Comparison of ENCODE assay signal across 9 cellular contexts in the genomic region with DNA sequence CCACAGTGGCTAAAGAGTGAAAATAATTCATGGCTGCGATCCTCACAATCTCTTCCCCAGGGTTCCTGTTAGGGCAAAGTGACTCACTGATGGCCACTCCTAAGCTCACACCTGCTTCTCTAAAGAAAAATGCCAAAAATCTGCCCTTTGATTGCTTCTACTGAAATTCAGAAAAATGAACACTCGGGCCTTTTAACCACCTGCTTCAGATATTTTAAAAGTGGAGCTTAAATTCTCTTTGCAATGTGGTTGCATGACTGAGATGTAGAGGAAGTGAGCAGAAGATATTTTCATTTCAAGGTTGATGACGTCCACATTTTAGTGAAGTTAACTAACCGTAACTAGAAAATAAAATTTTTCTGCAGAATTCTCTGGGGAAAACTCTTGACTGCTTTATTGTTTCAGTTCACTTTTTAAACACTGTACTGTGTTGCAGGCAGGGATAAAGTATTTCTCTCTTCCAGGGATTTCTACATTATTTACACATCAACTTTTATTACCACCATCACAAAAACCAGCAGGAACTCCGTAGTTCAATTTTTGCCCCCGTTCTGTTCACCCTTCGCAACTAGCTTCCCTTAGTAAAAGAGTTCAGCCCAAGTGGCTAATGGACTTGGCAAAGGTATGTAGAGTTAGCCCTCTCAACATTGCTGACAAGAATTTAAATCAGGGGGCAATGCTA. TPM values are rescaled to one million over a fixed set of nuclear protein-coding genes. Genes with fewer than 3 reads are reported as not detected.
DNase-seq lines count a peak whose midpoint lies in the region; ATAC-seq, FAIRE-seq and TF ChIP-seq lines count a peak whose summit lies in the region.
"Had no signal": no experiment of that assay in that cellular context is flagged by ENCODE, and none has a peak within 500 bp of the region (broad histone marks: within the 10 kb centered on the region; RNA-seq: fewer than 3 reads in every experiment).

No MANE protein-coding gene starts in this region.

- peak overlapping the region; percentile 75 for H3K4me3 ChIP-seq in CD4-positive, CD25-positive, alpha-beta regulatory T cell (ENCODE audit: low read depth, low read length)
- no peak overlapping the region for H3K4me3 ChIP-seq in testis

- H3K4me3 Mint-ChIP-seq in CD4-positive, CD25-positive, alpha-beta regulatory T cell, result peak overlapping the region; percentile 85 to 95 (median 89)
- peak overlapping the region; percentile 74 for H3K4me3 Mint-ChIP-seq in activated CD4-positive, alpha-beta memory T cell treated with anti-CD3 and anti-CD28 coated beads, Interleukin-2, amount 10 ng/mL, durations not matched to agents 7 days and 5 days
- peak overlapping the region; percentile 69 to 84 (median 76) for H3K4me3 Mint-ChIP-seq in immature natural killer cell

- H3K9me3 Mint-ChIP-seq in CD4-positive, CD25-positive, alpha-beta regulatory T cell, result no peaks in the 10 kb centered on the region
- peaks cover 12% of the 10 kb centered on the region for H3K9me3 Mint-ChIP-seq in activated CD4-positive, alpha-beta memory T cell treated with anti-CD3 and anti-CD28 coated beads, Interleukin-2, amount 10 ng/mL, durations not matched to agents 7 days and 5 days
- no peaks in the 10 kb centered on the region for H3K9me3 Mint-ChIP-seq in immature natural killer cell

- POLR2A ChIA-PET in activated CD4-positive, alpha-beta memory T cell treated with anti-CD3 and anti-CD28 coated beads, Interleukin-2, amount 10 ng/mL, durations not matched to agents 7 days and 5 days (lab: Charles Lee), result interaction anchor here (1.3 to 6.0 kb wide), 12 partner anchors 8 to 162 kb away, joined by 3 to 51 read pairs (median 10); a partner anchor contains a TSS

- CTCF ChIA-PET in activated CD4-positive, alpha-beta memory T cell treated with anti-CD3 and anti-CD28 coated beads, Interleukin-2, amount 10 ng/mL, durations not matched to agents 7 days and 5 days (lab: Charles Lee), result interaction anchor here (0.7 to 2.1 kb wide), 5 partner anchors 8 to 196 kb away, joined by 3 to 11 read pairs (median 4); a partner anchor contains a TSS

- intact Hi-C loops in testis (cut with DNase I; ENCODE audit: low total_unique reads), result no loop called here

- ATAC-seq in CD4-positive, CD25-positive, alpha-beta regulatory T cell (ENCODE audit: low read depth in 2 of 2), result peak; percentile 77 to 80
- ATAC-seq in HG03108 (IDR thresholded peaks at IDR 0.05; ENCODE audit: unreplicated experiment), result peak; percentile 63

- H3K4me1 ChIP-seq in CD4-positive, CD25-positive, alpha-beta regulatory T cell (ENCODE audit: control insufficient read depth, insufficient read depth, low read length, poor library complexity, severe bottlenecking), result peaks cover 29% of the 10 kb centered on the region
- peaks cover 4% of the 10 kb centered on the region for H3K4me1 ChIP-seq in testis

- TF ChIP-seq CTCF in testis (IDR thresholded peaks at IDR 0.05), result no peak

- H3K27ac ChIP-seq in CD4-positive, CD25-positive, alpha-beta regulatory T cell (ENCODE audit: insufficient read depth, low read length, poor library complexity, severe bottlenecking), result peak overlapping the region; percentile 72
- no peak overlapping the region for H3K27ac ChIP-seq in testis

- 35 to 36% methylated on average over 7 of the region's 7 CpGs for WGBS in testis, 2 donors

- H3K9me3 ChIP-seq in CD4-positive, CD25-positive, alpha-beta regulatory T cell (ENCODE audit: control insufficient read depth in 2 of 2, low read length in 2 of 2), result no peaks in the 10 kb centered on the region
- no peaks in the 10 kb centered on the region for H3K9me3 ChIP-seq in testis

- no peak for FAIRE-seq in urothelium cell line (lab: Jason Lieb, UNC)

- no peaks in the 10 kb centered on the region for H3K36me3 ChIP-seq in CD4-positive, CD25-positive, alpha-beta regulatory T cell (ENCODE audit: control insufficient read depth, insufficient read depth, low read length)
- no peaks in the 10 kb centered on the region for H3K36me3 ChIP-seq in testis (ENCODE audit: low read depth, missing control alignments)

- H3K27ac Mint-ChIP-seq in CD4-positive, CD25-positive, alpha-beta regulatory T cell, result peak overlapping the region; percentile 93 to 97 (median 97)
- H3K27ac Mint-ChIP-seq in activated CD4-positive, alpha-beta memory T cell treated with anti-CD3 and anti-CD28 coated beads, Interleukin-2, amount 10 ng/mL, durations not matched to agents 7 days and 5 days, result peak overlapping the region; percentile 96
- H3K27ac Mint-ChIP-seq in immature natural killer cell, result peak overlapping the region; percentile 77 to 91 (median 85)

- DNase-seq in CD4-positive, CD25-positive, alpha-beta regulatory T cell, result peak in 2 of 3 donors; percentile 62 to 79
- no peak for DNase-seq in activated CD4-positive, alpha-beta memory T cell treated with anti-CD3 and anti-CD28 coated beads, Interleukin-2, amount 10 ng/mL, durations not matched to agents 7 days and 5 days
- DNase-seq in immature natural killer cell, result peak in 2 of 3 donors; percentile 3 to 22
- DNase-seq in urothelium cell line (ENCODE audit: low spot score), result peak; percentile 66
- DNase-seq in testis, result no peak
- no peak for DNase-seq in NCI-H146 (lab: John Stamatoyannopoulos, UW)
- DNase-seq: left cardiac atrium had no signal

- no peaks in the 10 kb centered on the region for H3K27me3 ChIP-seq in CD4-positive, CD25-positive, alpha-beta regulatory T cell (ENCODE audit: control insufficient read depth, insufficient read depth, low read length)
- no peaks in the 10 kb centered on the region for H3K27me3 ChIP-seq in testis

- peaks cover 25% of the 10 kb centered on the region for H3K36me3 Mint-ChIP-seq in CD4-positive, CD25-positive, alpha-beta regulatory T cell
- peaks cover 22% of the 10 kb centered on the region for H3K36me3 Mint-ChIP-seq in activated CD4-positive, alpha-beta memory T cell treated with anti-CD3 and anti-CD28 coated beads, Interleukin-2, amount 10 ng/mL, durations not matched to agents 7 days and 5 days (ENCODE audit: low read depth)
- peaks cover 0 to 2% (median 0%) of the 10 kb centered on the region in 3 donors for H3K36me3 Mint-ChIP-seq in immature natural killer cell

- H3K27me3 Mint-ChIP-seq in CD4-positive, CD25-positive, alpha-beta regulatory T cell, result no peaks in the 10 kb centered on the region
- no peaks in the 10 kb centered on the region for H3K27me3 Mint-ChIP-seq in activated CD4-positive, alpha-beta memory T cell treated with anti-CD3 and anti-CD28 coated beads, Interleukin-2, amount 10 ng/mL, durations not matched to agents 7 days and 5 days
- peaks cover 0 to 5% (median 3%) of the 10 kb centered on the region in 3 donors for H3K27me3 Mint-ChIP-seq in immature natural killer cell (ENCODE audit: low read depth in 3 of 3)

- peaks cover 32 to 76% (median 49%) of the 10 kb centered on the region in 4 donors for H3K4me1 Mint-ChIP-seq in CD4-positive, CD25-positive, alpha-beta regulatory T cell
- H3K4me1 Mint-ChIP-seq in activated CD4-positive, alpha-beta memory T cell treated with anti-CD3 and anti-CD28 coated beads, Interleukin-2, amount 10 ng/mL, durations not matched to agents 7 days and 5 days, result peaks cover 30% of the 10 kb centered on the region
- H3K4me1 Mint-ChIP-seq in immature natural killer cell, result peaks cover 15 to 30% of the 10 kb centered on the region in 2 donors

- TF ChIP-seq POLR2A in GM19099 (IDR thresholded peaks at IDR 0.05; ENCODE audit: extremely low read depth, insufficient read length, low read depth) (peak; percentile 39), testis (IDR thresholded peaks at IDR 0.05) (no peak)

RNA-seq across cellular contexts. Expression of a gene that starts 8.5 kb away (rescaled TPM):
- total RNA-seq in CD4-positive, CD25-positive, alpha-beta regulatory T cell, result 66.3 TPM
- 10 to 100 TPM; 13.3 to 27.4 (median 21.4) TPM for polyA plus RNA-seq in CD4-positive, CD25-positive, alpha-beta regulatory T cell
- 10 to 100 TPM in 1 of 2 experiments, 1 to 10 TPM in 1; 9.9 to 10.2 TPM for total RNA-seq in activated CD4-positive, alpha-beta memory T cell treated with anti-CD3 and anti-CD28 coated beads, Interleukin-2, amount 10 ng/mL, durations not matched to agents 7 days and 5 days
- 1 to 10 TPM; 2.2 to 6.5 (median 6.0) TPM for polyA plus RNA-seq in immature natural killer cell
- total RNA-seq in testis, result 10 to 100 TPM; 12.3 to 13.1 TPM
- polyA plus RNA-seq in testis (ENCODE audit: insufficient read depth, low read depth, low replicate concordance), result 11.4 TPM

Comparison
In these comparisons a context has a peak if more than half of its experiments do, and no peak if none do; other contexts are left out.
1. DNase-seq: peak in CD4-positive, CD25-positive, alpha-beta regulatory T cell (2 of 3), immature natural killer cell (2 of 3) and urothelium cell line (single experiment); none in activated CD4-positive, alpha-beta memory T cell treated with anti-CD3 and anti-CD28 coated beads, Interleukin-2, amount 10 ng/mL, durations not matched to agents 7 days and 5 days (single experiment), testis (single experiment) and NCI-H146 (single experiment).
2. Peak in every context shown above with its lines, with median percentiles within 50 percentile points of each other: H3K27ac Mint-ChIP-seq and H3K4me3 Mint-ChIP-seq.